13 cellular contexts compared by ENCODE assay signal in the genomic region with DNA sequence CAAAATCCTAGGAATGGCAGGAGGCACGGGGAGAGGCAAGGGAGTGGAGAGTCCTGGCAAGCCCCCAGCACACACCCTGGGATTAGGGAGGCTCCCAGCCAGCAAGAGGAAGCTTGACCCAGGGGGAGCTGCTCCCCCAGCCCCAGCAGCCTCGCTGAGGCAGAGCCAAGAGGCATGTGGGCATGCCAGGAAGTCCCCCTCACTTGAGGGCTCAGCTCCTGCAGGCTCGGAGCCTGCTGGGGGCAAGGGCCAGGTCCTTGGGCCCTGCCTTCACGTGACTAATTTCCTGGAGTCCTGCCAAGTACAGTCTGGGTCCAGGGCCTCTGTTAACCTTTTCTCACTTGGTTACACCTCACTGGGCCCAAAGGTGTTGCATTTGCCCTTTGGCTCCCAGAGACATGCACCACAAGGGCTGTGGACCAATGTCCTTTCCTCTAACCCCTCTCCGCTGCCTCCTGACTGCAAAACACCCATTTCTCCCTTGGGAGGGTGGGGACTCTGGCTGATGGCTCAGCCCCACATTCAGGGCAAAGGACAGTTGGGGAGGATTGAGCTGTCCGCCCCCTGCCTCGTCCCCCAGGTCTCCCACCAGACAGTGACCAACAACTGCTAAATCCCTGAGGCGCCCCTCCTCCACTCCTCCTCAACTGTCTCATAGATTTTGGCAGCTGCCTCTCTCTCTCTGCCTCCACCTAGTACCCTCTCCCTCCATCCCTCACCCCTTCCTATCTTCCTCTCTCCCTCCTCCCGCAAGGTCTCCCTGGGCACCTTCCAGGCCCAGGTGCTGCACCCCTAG. TPM values are rescaled to one million over a fixed set of nuclear protein-coding genes. Genes with fewer than 3 reads are reported as not detected.
DNase-seq lines count a peak whose midpoint lies in the region; ATAC-seq and TF ChIP-seq lines count a peak whose summit lies in the region.
"Had no signal": no experiment of that assay in that cellular context is flagged by ENCODE, and none has a peak within 500 bp of the region (broad histone marks: within the 10 kb centered on the region; RNA-seq: fewer than 3 reads in every experiment).

No MANE protein-coding gene starts in this region.

- H3K27me3 Mint-ChIP-seq in activated naive CD8-positive, alpha-beta T cell treated with anti-CD3 and anti-CD28 coated beads, Interleukin-2, amount 50 U/mL, for 24 hours, result no peaks in the 10 kb centered on the region

- CTCF ChIA-PET in HEK293T (lab: Yijun Ruan, JAX), result interaction anchor here (0.7 to 1.7 kb wide), 2 partner anchors 10 to 42 kb away, joined by 4 to 5 read pairs; no protein-coding TSS in a partner anchor

- POLR2A ChIA-PET in HEK293T (lab: Yijun Ruan, JAX), result interaction anchor here (1.2 kb wide), 1 partner anchor 11 kb away, joined by 3 read pairs; no protein-coding TSS in a partner anchor

- DNase-seq in EL (peak; percentile 6), NCI-H1105 treated with DMSO at 0.1 percent for 48 hours (lab: John Stamatoyannopoulos, UW) (peak; percentile 70), epithelial cell of proximal tubule (ENCODE audit: low read depth) (peak; percentile 54), neuronal stem cell (ENCODE audit: low spot score) (no peak), HEK293T (ENCODE audit: extremely low spot score) (no peak)
- no peak for DNase-seq in activated naive CD8-positive, alpha-beta T cell treated with anti-CD3 and anti-CD28 coated beads, Interleukin-2, amount 50 U/mL, for 24 hours
- DNase-seq: activated B cell treated with CpG ODN at 0.5 μM for 24 hours; adrenal gland; CD8-positive, alpha-beta memory T cell; sigmoid colon had no signal

- no peak for ATAC-seq in activated naive CD8-positive, alpha-beta T cell treated with anti-CD3 and anti-CD28 coated beads, Interleukin-2, amount 50 U/mL, for 24 hours
- no peak for ATAC-seq in HG03196 (IDR thresholded peaks at IDR 0.05; ENCODE audit: unreplicated experiment)

- H3K4me2 ChIP-seq in neuronal stem cell (ENCODE audit: insufficient read depth, low read length, poor library complexity, severe bottlenecking), result no peak overlapping the region

- WGBS in neuronal stem cell (ENCODE audit: extremely low coverage in 2 of 2, insufficient read length in 2 of 2, insufficient replicate concordance in 1 of 2), 2 donors, result no CpG with 5 or more reads among the region's 9 CpGs

- no peak overlapping the region for H3K4me3 Mint-ChIP-seq in activated naive CD8-positive, alpha-beta T cell treated with anti-CD3 and anti-CD28 coated beads, Interleukin-2, amount 50 U/mL, for 24 hours
- H3K4me3 Mint-ChIP-seq: activated B cell treated with CpG ODN at 0.5 μM for 24 hours; CD8-positive, alpha-beta memory T cell had no signal

- peak overlapping the region; percentile 23 for H2AK5ac ChIP-seq in neuronal stem cell (ENCODE audit: low read depth, low read length)

- H3K23ac ChIP-seq in neuronal stem cell (ENCODE audit: low read depth, low read length, poor library complexity), result peak overlapping the region; percentile 52

- H4K91ac ChIP-seq in neuronal stem cell (ENCODE audit: low read depth, low read length, poor library complexity), result no peak overlapping the region

- no peaks in the 10 kb centered on the region for H3K9me3 Mint-ChIP-seq in activated naive CD8-positive, alpha-beta T cell treated with anti-CD3 and anti-CD28 coated beads, Interleukin-2, amount 50 U/mL, for 24 hours
- H3K9me3 Mint-ChIP-seq: activated B cell treated with CpG ODN at 0.5 μM for 24 hours; CD8-positive, alpha-beta memory T cell had no signal

- no peak overlapping the region for H4K8ac ChIP-seq in neuronal stem cell (ENCODE audit: low read depth, low read length)

- H3K4me3 ChIP-seq in epithelial cell of proximal tubule (ENCODE audit: low read depth, low read length), result no peak overlapping the region
- H3K4me3 ChIP-seq in neuronal stem cell (ENCODE audit: low read length in 2 of 2), result no peak overlapping the region
- H3K4me3 ChIP-seq: adrenal gland, coronary artery, sigmoid colon had no signal

- H2AFZ ChIP-seq in neuronal stem cell (ENCODE audit: low read length), result peak overlapping the region; percentile 15

- H3K4me1 ChIP-seq in neuronal stem cell (ENCODE audit: control insufficient read depth in 2 of 2, insufficient read depth in 1 of 2, low read depth in 1 of 2, low read length in 2 of 2), result peaks cover 3 to 33% of the 10 kb centered on the region in 2 donors

- no peaks in the 10 kb centered on the region for H3K36me3 Mint-ChIP-seq in activated naive CD8-positive, alpha-beta T cell treated with anti-CD3 and anti-CD28 coated beads, Interleukin-2, amount 50 U/mL, for 24 hours (ENCODE audit: low read depth)
- H3K36me3 Mint-ChIP-seq: CD8-positive, alpha-beta memory T cell had no signal

- H3K18ac ChIP-seq in neuronal stem cell (ENCODE audit: low read length), result peak overlapping the region; percentile 54

- H2BK15ac ChIP-seq in neuronal stem cell (ENCODE audit: low read length), result peak overlapping the region; percentile 43

- H2BK5ac ChIP-seq in neuronal stem cell (ENCODE audit: low read length), result peak overlapping the region; percentile 62

- H3K36me3 ChIP-seq in neuronal stem cell (replicated peaks in 1 of 2; ENCODE audit: control insufficient read depth in 2 of 2, insufficient read depth in 2 of 2, low read length in 2 of 2), result no peaks in the 10 kb centered on the region
- H3K36me3 ChIP-seq: adrenal gland, sigmoid colon had no signal

- no peak overlapping the region for H3K4ac ChIP-seq in neuronal stem cell (ENCODE audit: low read length)

- H3K14ac ChIP-seq in neuronal stem cell (ENCODE audit: low read length), result peak overlapping the region; percentile 63

- H2BK12ac ChIP-seq in neuronal stem cell (ENCODE audit: low read length), result no peak overlapping the region

- peaks cover 10% of the 10 kb centered on the region for H3K4me1 Mint-ChIP-seq in activated naive CD8-positive, alpha-beta T cell treated with anti-CD3 and anti-CD28 coated beads, Interleukin-2, amount 50 U/mL, for 24 hours

- peaks cover 0 to 20% (median 0%) of the 10 kb centered on the region in 3 experiments for H3K27me3 ChIP-seq in neuronal stem cell (ENCODE audit: control insufficient read depth in 3 of 3, insufficient read depth in 3 of 3, low read depth in 1 of 3, low read length in 3 of 3)
- H3K27me3 ChIP-seq: adrenal gland, sigmoid colon had no signal

- no peak overlapping the region for H3K27ac ChIP-seq in neuronal stem cell (replicated peaks; ENCODE audit: low read length)
- H3K27ac ChIP-seq: adrenal gland, coronary artery, sigmoid colon had no signal

- H3K79me1 ChIP-seq in neuronal stem cell (ENCODE audit: low read depth, low read length), result peaks cover 2% of the 10 kb centered on the region

- H3K9ac ChIP-seq in neuronal stem cell (ENCODE audit: low read depth, low read length, poor library complexity), result no peak overlapping the region

- no peak overlapping the region for H2BK120ac ChIP-seq in neuronal stem cell (ENCODE audit: low read depth, low read length)

- no peak overlapping the region for H3K27ac Mint-ChIP-seq in activated naive CD8-positive, alpha-beta T cell treated with anti-CD3 and anti-CD28 coated beads, Interleukin-2, amount 50 U/mL, for 24 hours
- H3K27ac Mint-ChIP-seq: activated B cell treated with CpG ODN at 0.5 μM for 24 hours had no signal

- H3K9me3 ChIP-seq in neuronal stem cell (replicated peaks in 1 of 2; ENCODE audit: control insufficient read depth in 2 of 2, insufficient read depth in 1 of 2, low read depth in 1 of 2, low read length in 2 of 2), result no peaks in the 10 kb centered on the region
- H3K9me3 ChIP-seq: adrenal gland, sigmoid colon had no signal

- TF ChIP-seq CTCF in epithelial cell of proximal tubule (conservative IDR thresholded peaks at IDR 0.05; ENCODE audit: low read depth, low read length), result no peak

TF ChIP-seq in HEK293T, 16 proteins besides CTCF, POLR2A, EP300 and RAD21:
- TF ChIP-seq HDGF (IDR thresholded peaks at IDR 0.05; ENCODE audit: borderline replicate concordance) (no peak), ELF4 (IDR thresholded peaks at IDR 0.05) (no peak), SUZ12 (IDR thresholded peaks at IDR 0.05) (no peak), ZNF384 (IDR thresholded peaks at IDR 0.05) (no peak), LEF1 (IDR thresholded peaks at IDR 0.05; ENCODE audit: borderline replicate concordance) (no peak)
TF ChIP-seq in HEK293T: peak in this region for 0.

RNA-seq across cellular contexts. Expression of a gene that starts 4.4 kb away (rescaled TPM):
- total RNA-seq in epithelial cell of proximal tubule, result not detected in 2 replicates
- 0.14 TPM for polyA plus RNA-seq in neuronal stem cell (2013, experiment 1 of 2)
- polyA plus RNA-seq in neuronal stem cell (2013, experiment 2 of 2), result 0.12 TPM
- total RNA-seq: activated B cell treated with CpG ODN at 0.5 μM for 24 hours; CD8-positive, alpha-beta memory T cell; sigmoid colon; subcutaneous adipose tissue had no signal
- polyA plus RNA-seq: CD8-positive, alpha-beta memory T cell had no signal

RNA-seq across cellular contexts. Expression of a gene that starts 27.3 kb away (rescaled TPM):
- total RNA-seq in epithelial cell of proximal tubule, result 3.3 TPM in 1 of 2 replicates, not detected in the other
- polyA plus RNA-seq in neuronal stem cell (2013, experiment 1 of 2), result 0.17 TPM
- polyA plus RNA-seq in neuronal stem cell (2013, experiment 2 of 2), result 0.40 TPM
- total RNA-seq: activated B cell treated with CpG ODN at 0.5 μM for 24 hours; CD8-positive, alpha-beta memory T cell had no signal

Comparison
In these comparisons a context has a peak if more than half of its experiments do, and no peak if none do; other contexts are left out.
1. DNase-seq: peak in EL (single experiment), NCI-H1105 treated with DMSO at 0.1 percent for 48 hours (single experiment) and epithelial cell of proximal tubule (single experiment); none in neuronal stem cell (single experiment), activated naive CD8-positive, alpha-beta T cell treated with anti-CD3 and anti-CD28 coated beads, Interleukin-2, amount 50 U/mL, for 24 hours (single experiment) and HEK293T (single experiment).